ENCODE assay signal across 1 cellular context in genomic region chr6:1809359-1809988, GRCh38.
TF ChIP-seq lines count a peak whose summit lies in the region.

No MANE protein-coding gene starts in this region.

TF ChIP-seq in HEK293, 187 proteins besides CTCF, POLR2A, EP300 and RAD21 (continued from another document):
- TF ChIP-seq, protein P1, sequence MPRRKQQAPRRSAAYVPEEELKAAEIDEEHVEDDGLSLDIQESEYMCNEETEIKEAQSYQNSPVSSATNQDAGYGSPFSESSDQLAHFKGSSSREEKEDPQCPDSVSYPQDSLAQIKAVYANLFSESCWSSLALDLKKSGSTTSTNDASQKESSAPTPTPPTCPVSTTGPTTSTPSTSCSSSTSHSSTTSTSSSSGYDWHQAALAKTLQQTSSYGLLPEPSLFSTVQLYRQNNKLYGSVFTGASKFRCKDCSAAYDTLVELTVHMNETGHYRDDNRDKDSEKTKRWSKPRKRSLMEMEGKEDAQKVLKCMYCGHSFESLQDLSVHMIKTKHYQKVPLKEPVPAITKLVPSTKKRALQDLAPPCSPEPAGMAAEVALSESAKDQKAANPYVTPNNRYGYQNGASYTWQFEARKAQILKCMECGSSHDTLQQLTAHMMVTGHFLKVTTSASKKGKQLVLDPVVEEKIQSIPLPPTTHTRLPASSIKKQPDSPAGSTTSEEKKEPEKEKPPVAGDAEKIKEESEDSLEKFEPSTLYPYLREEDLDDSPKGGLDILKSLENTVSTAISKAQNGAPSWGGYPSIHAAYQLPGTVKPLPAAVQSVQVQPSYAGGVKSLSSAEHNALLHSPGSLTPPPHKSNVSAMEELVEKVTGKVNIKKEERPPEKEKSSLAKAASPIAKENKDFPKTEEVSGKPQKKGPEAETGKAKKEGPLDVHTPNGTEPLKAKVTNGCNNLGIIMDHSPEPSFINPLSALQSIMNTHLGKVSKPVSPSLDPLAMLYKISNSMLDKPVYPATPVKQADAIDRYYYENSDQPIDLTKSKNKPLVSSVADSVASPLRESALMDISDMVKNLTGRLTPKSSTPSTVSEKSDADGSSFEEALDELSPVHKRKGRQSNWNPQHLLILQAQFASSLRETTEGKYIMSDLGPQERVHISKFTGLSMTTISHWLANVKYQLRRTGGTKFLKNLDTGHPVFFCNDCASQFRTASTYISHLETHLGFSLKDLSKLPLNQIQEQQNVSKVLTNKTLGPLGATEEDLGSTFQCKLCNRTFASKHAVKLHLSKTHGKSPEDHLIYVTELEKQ (tag by site-specific recombination; IDR thresholded peaks at IDR 0.05; ENCODE audit: borderline replicate concordance) = peak; percentile 91
